10 cellular contexts compared by ENCODE assay signal in the genomic region with DNA sequence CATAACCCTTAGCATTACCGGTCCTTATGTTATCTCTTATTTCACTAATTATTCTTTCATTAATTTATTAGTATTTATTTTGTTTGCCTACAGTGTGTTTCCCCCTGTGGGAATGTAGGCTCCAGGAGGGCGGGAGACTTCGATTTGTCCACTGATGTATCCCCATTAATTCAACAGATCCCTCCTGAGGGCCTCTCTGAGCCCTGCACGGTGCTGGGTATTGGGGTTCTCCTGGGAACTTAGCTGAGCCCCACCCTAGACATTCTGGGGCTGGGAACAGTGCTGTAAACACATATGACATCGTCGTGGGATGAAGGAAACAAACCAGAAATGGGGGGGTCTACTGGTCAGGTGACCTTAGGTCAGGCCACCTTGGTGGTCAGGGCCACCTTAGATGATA. TPM values are rescaled to one million over a fixed set of nuclear protein-coding genes. Genes with fewer than 3 reads are reported as not detected.
DNase-seq lines count a peak whose midpoint lies in the region; ATAC-seq and TF ChIP-seq lines count a peak whose summit lies in the region.
"Had no signal": no experiment of that assay in that cellular context is flagged by ENCODE, and none has a peak within 500 bp of the region (broad histone marks: within the 10 kb centered on the region; RNA-seq: fewer than 3 reads in every experiment).

No MANE protein-coding gene starts in this region.

- intact Hi-C loops in breast epithelium (cut with DNase I; ENCODE audit: low total_unique reads): no loop called here
- intact Hi-C loops in MCF 10A (cut with micrococcal nuclease): no loop called here
- intact Hi-C loops in uterus (cut with DNase I; ENCODE audit: low total_unique reads): no loop called here

- H3K27me3 Mint-ChIP-seq in MCF 10A (ENCODE audit: insufficient read depth, unreplicated experiment): no peaks in the 10 kb centered on the region
- no peaks in the 10 kb centered on the region for H3K27me3 Mint-ChIP-seq in naive B cell

- POLR2A ChIA-PET in MCF 10A (lab: Yijun Ruan, JAX): no interaction called here

- no peaks in the 10 kb centered on the region for H3K27me3 ChIP-seq in breast epithelium
- no peaks in the 10 kb centered on the region for H3K27me3 ChIP-seq in duodenal mucosa (ENCODE audit: control insufficient read depth in 1 of 2, insufficient read depth in 2 of 2, low read length in 2 of 2)
- no peaks in the 10 kb centered on the region for H3K27me3 ChIP-seq in uterus

- H3K4me3 ChIP-seq in breast epithelium (peak overlapping the region; percentile 70 to 86 (median 82)), duodenal mucosa (ENCODE audit: low read depth in 1 of 2, low read length in 2 of 2) (peak overlapping the region; percentile 75 to 77), uterus (peak overlapping the region; percentile 49 to 71)

- TF ChIP-seq CTCF in breast epithelium (IDR thresholded peaks at IDR 0.05): peak in 1 of 3 donors; percentile 8
- no peak for TF ChIP-seq CTCF in MCF 10A (IDR thresholded peaks at IDR 0.05; ENCODE audit: unreplicated experiment)
- no peak for TF ChIP-seq CTCF in uterus (IDR thresholded peaks at IDR 0.05)

- no peak for ATAC-seq in naive B cell (ENCODE audit: low read depth in 2 of 2)
- ATAC-seq in GM19397 (IDR thresholded peaks at IDR 0.05; ENCODE audit: unreplicated experiment): no peak

- no peak for TF ChIP-seq POLR2A in breast epithelium (IDR thresholded peaks at IDR 0.05)
- TF ChIP-seq POLR2A in uterus (IDR thresholded peaks at IDR 0.05): no peak

- H3K4me1 ChIP-seq in breast epithelium (peaks cover 15 to 17% of the 10 kb centered on the region in 2 donors), duodenal mucosa (ENCODE audit: control insufficient read depth in 1 of 2, insufficient read depth in 2 of 2, low read length in 2 of 2) (peaks cover 41 to 46% of the 10 kb centered on the region in 2 donors), uterus (peaks cover 11 to 21% of the 10 kb centered on the region in 2 donors)

- H3K27ac Mint-ChIP-seq in MCF 10A (ENCODE audit: low read depth, unreplicated experiment) (no peak overlapping the region), naive B cell (peak overlapping the region in 3 of 6 donors; percentile 20 to 68 (median 34))

- H3K27ac ChIP-seq in breast epithelium (peak overlapping the region; percentile 88 to 96), duodenal mucosa (ENCODE audit: low read depth, low read length) (peak overlapping the region; percentile 85), uterus (peak overlapping the region; percentile 93 to 94)

- H3K4me1 Mint-ChIP-seq in MCF 10A (ENCODE audit: insufficient read depth, unreplicated experiment) (no peaks in the 10 kb centered on the region), naive B cell (peaks cover 34 to 47% (median 35%) of the 10 kb centered on the region in 3 donors)

- DNase-seq in breast epithelium (ENCODE audit: low spot score in 2 of 2): no peak
- DNase-seq in MCF 10A (ENCODE audit: unreplicated experiment): no peak
- no peak for DNase-seq in naive B cell
- DNase-seq in uterus: no peak
- DNase-seq in NCI-H345 treated with DMSO at 0.1 percent for 48 hours (lab: John Stamatoyannopoulos, UW; ENCODE audit: unreplicated experiment): no peak
- DNase-seq in HuH-7.5 (ENCODE audit: low spot score): no peak
- DNase-seq: RPMI8226 had no signal

- H3K36me3 Mint-ChIP-seq in MCF 10A (ENCODE audit: insufficient read depth, unreplicated experiment) (peaks cover 9% of the 10 kb centered on the region), naive B cell (no peaks in the 10 kb centered on the region)

- H3K4me3 Mint-ChIP-seq in MCF 10A (ENCODE audit: unreplicated experiment) (no peak overlapping the region), naive B cell (peak overlapping the region; percentile 66 to 83 (median 78))

- peak overlapping the region; percentile 79 to 83 for H3K9ac ChIP-seq in duodenal mucosa (ENCODE audit: low read depth in 1 of 2, low read length in 2 of 2)

- CTCF ChIA-PET in MCF 10A (lab: Yijun Ruan, JAX): interaction anchor here (0.8 to 2.6 kb wide), 2 partner anchors 16 to 252 kb away, joined by 4 to 7 read pairs; a partner anchor contains a TSS

- H3K9me3 ChIP-seq in breast epithelium: no peaks in the 10 kb centered on the region
- no peaks in the 10 kb centered on the region for H3K9me3 ChIP-seq in duodenal mucosa (ENCODE audit: control insufficient read depth in 1 of 2, low read length in 2 of 2)
- no peaks in the 10 kb centered on the region for H3K9me3 ChIP-seq in uterus

- no TSS peak for BruUV-seq in MCF 10A (replicated peaks; lab: Mats Ljungman, UMichigan)

- H3K36me3 ChIP-seq in breast epithelium (no peaks in the 10 kb centered on the region), duodenal mucosa (ENCODE audit: control insufficient read depth in 1 of 2, insufficient read depth in 2 of 2, low read length in 2 of 2) (peaks cover 0 to 3% of the 10 kb centered on the region in 2 donors), uterus (no peaks in the 10 kb centered on the region)

- H3K9me3 Mint-ChIP-seq in MCF 10A (ENCODE audit: unreplicated experiment) (no peaks in the 10 kb centered on the region), naive B cell (no peaks in the 10 kb centered on the region)

RNA-seq across cellular contexts. Expression of a gene that starts 0.8 kb away (rescaled TPM):
- total RNA-seq in breast epithelium: 10 to 100 TPM; 11.5 to 18.0 (median 11.6) TPM
- total RNA-seq in MCF 10A (2022): 0.27 TPM in 1 of 2 replicates, not detected in the other
- polyA plus RNA-seq in naive B cell (ENCODE audit: low read depth in 6 of 6): 1 to 10 TPM in 2 of 6 donors, under 1 TPM in 4; 0.43 to 2.1 (median 0.67) TPM
- total RNA-seq in uterus: 10 to 100 TPM; 16.8 to 39.7 (median 18.7) TPM
- total RNA-seq: HT1080 had no signal

RNA-seq across cellular contexts. Expression of a gene that starts 4.2 kb away (rescaled TPM):
- total RNA-seq in breast epithelium: 10 to 100 TPM; 22.9 to 38.9 (median 27.2) TPM
- total RNA-seq in MCF 10A (2022): 8.0 and 9.1 TPM in 2 replicates
- 10 to 100 TPM; 10.5 to 13.9 (median 11.3) TPM for polyA plus RNA-seq in naive B cell (ENCODE audit: low read depth in 6 of 6)
- total RNA-seq in uterus: 10 to 100 TPM in 3 of 4 donors, 1 to 10 TPM in 1; 9.5 to 44.0 (median 28.8) TPM

RNA-seq across cellular contexts. Expression of a gene that starts 4.7 kb away (rescaled TPM):
- total RNA-seq in breast epithelium (10 to 100 TPM; 13.9 to 19.7 (median 16.2) TPM), MCF 10A (2022) (76.9 and 96.7 TPM in 2 replicates), uterus (10 to 100 TPM in 3 of 4 donors, 1 to 10 TPM in 1; 8.3 to 98.0 (median 33.2) TPM)
- polyA plus RNA-seq in naive B cell (ENCODE audit: low read depth in 6 of 6): 100 to 1,000 TPM; 182 to 363 (median 235) TPM

RNA-seq across cellular contexts. Expression of a gene that starts 15.7 kb away (rescaled TPM):
- 10 to 100 TPM; 37.3 to 61.1 (median 45.2) TPM for total RNA-seq in breast epithelium
- total RNA-seq in MCF 10A (2022): 74.9 and 80.4 TPM in 2 replicates
- polyA plus RNA-seq in naive B cell (ENCODE audit: low read depth in 6 of 6): 100 to 1,000 TPM in 3 of 6 donors, 10 to 100 TPM in 3; 96.8 to 110 (median 104) TPM
- 100 to 1,000 TPM in 1 of 4 donors, 10 to 100 TPM in 3; 36.5 to 116 (median 46.0) TPM for total RNA-seq in uterus

RNA-seq across cellular contexts. Expression of a gene that starts 55.8 kb away (rescaled TPM):
- total RNA-seq in breast epithelium (1 to 10 TPM in 1 of 3 donors, under 1 TPM in 2; 0.16 to 2.0 (median 0.73) TPM), MCF 10A (2022) (2.0 and 3.5 TPM in 2 replicates), uterus (1 to 10 TPM in 1 of 4 donors, under 1 TPM in 1, not detected in 2; 0.62 to 2.0 TPM)
- polyA plus RNA-seq in naive B cell (ENCODE audit: low read depth in 6 of 6): under 1 TPM in 2 of 6 donors, not detected in 4; 0.14 to 0.61 TPM
